In genomic region chr15:31293655-31294054, GRCh38 we compare ENCODE assay signal across 1 cellular context.
A peak's percentile ranks its signal among the peaks of the same experiment; 100 is the strongest.
TF ChIP-seq lines count a peak whose summit lies in the region.

No MANE protein-coding gene starts in this region.

TF ChIP-seq in HepG2, 621 proteins besides CTCF, POLR2A, EP300 and RAD21 (continued from another document and continues in another):
- TF ChIP-seq UBTF (CRISPR knock-in tag; IDR thresholded peaks at IDR 0.05), result no peak
- TF ChIP-seq KLF11 (CRISPR knock-in tag; IDR thresholded peaks at IDR 0.05), result no peak
- TF ChIP-seq CEBPB (IDR thresholded peaks at IDR 0.05; ENCODE audit: borderline replicate concordance, low read depth, low read length), result peak; percentile 99
- TF ChIP-seq SATB2 (CRISPR knock-in tag; IDR thresholded peaks at IDR 0.05), result no peak
- TF ChIP-seq FOSL1 (CRISPR knock-in tag; IDR thresholded peaks at IDR 0.05; ENCODE audit: borderline replicate concordance), result no peak
- no peak for TF ChIP-seq BORCS8-MEF2B (CRISPR knock-in tag; IDR thresholded peaks at IDR 0.05)
- TF ChIP-seq KDM5A (IDR thresholded peaks at IDR 0.05; ENCODE audit: borderline replicate concordance, low read length), result no peak
- TF ChIP-seq JUNB (CRISPR knock-in tag; IDR thresholded peaks at IDR 0.05; ENCODE audit: borderline replicate concordance), result no peak
- TF ChIP-seq TRIM24 (CRISPR knock-in tag; IDR thresholded peaks at IDR 0.05), result no peak
- no peak for TF ChIP-seq ZNF329 (CRISPR knock-in tag; IDR thresholded peaks at IDR 0.05; ENCODE audit: low read depth)
- no peak for TF ChIP-seq JDP2 (CRISPR knock-in tag; IDR thresholded peaks at IDR 0.05; ENCODE audit: borderline replicate concordance)
- no peak for TF ChIP-seq MTA1 (CRISPR knock-in tag; IDR thresholded peaks at IDR 0.05; ENCODE audit: borderline replicate concordance)
- no peak for TF ChIP-seq PLSCR1 (CRISPR knock-in tag; IDR thresholded peaks at IDR 0.05; ENCODE audit: borderline replicate concordance)
- TF ChIP-seq ZNF616 (CRISPR knock-in tag; IDR thresholded peaks at IDR 0.05; ENCODE audit: low read depth), result no peak
- TF ChIP-seq CHD4 (IDR thresholded peaks at IDR 0.05; ENCODE audit: borderline replicate concordance, low read length), result no peak
- no peak for TF ChIP-seq TOE1 (CRISPR knock-in tag; IDR thresholded peaks at IDR 0.05)
- TF ChIP-seq MZF1 (CRISPR knock-in tag; IDR thresholded peaks at IDR 0.05; ENCODE audit: borderline replicate concordance), result no peak
- no peak for TF ChIP-seq MAF1 (CRISPR knock-in tag; IDR thresholded peaks at IDR 0.05; ENCODE audit: borderline replicate concordance)
- no peak for TF ChIP-seq ZNF816 (CRISPR knock-in tag; IDR thresholded peaks at IDR 0.05; ENCODE audit: borderline replicate concordance)
- TF ChIP-seq GLI4 (CRISPR knock-in tag; IDR thresholded peaks at IDR 0.05; ENCODE audit: borderline replicate concordance), result no peak
- no peak for TF ChIP-seq ZNF598 (CRISPR knock-in tag; IDR thresholded peaks at IDR 0.05; ENCODE audit: borderline replicate concordance)
- no peak for TF ChIP-seq ZNF337 (CRISPR knock-in tag; IDR thresholded peaks at IDR 0.05; ENCODE audit: borderline replicate concordance, low read depth)
- no peak for TF ChIP-seq CREB3 (CRISPR knock-in tag; IDR thresholded peaks at IDR 0.05)
- TF ChIP-seq HNRNPK (IDR thresholded peaks at IDR 0.05; ENCODE audit: low read depth, low read length, poor library complexity, severe bottlenecking), result no peak
- TF ChIP-seq ZNF83 (CRISPR knock-in tag; IDR thresholded peaks at IDR 0.05; ENCODE audit: borderline replicate concordance), result no peak
- no peak for TF ChIP-seq PHF20 (CRISPR knock-in tag; IDR thresholded peaks at IDR 0.05)
- no peak for TF ChIP-seq ZBTB10 (CRISPR knock-in tag; IDR thresholded peaks at IDR 0.05; ENCODE audit: borderline replicate concordance)
- no peak for TF ChIP-seq MBNL3 (CRISPR knock-in tag; conservative IDR thresholded peaks at IDR 0.05)
- TF ChIP-seq AHDC1 (CRISPR knock-in tag; IDR thresholded peaks at IDR 0.05; ENCODE audit: borderline replicate concordance), result peak; percentile 43; the same call in 1 of the 2 replicates
- TF ChIP-seq ZNF562 (CRISPR knock-in tag; IDR thresholded peaks at IDR 0.05; ENCODE audit: borderline replicate concordance), result no peak
- TF ChIP-seq GABPA (IDR thresholded peaks at IDR 0.05; ENCODE audit: low read depth, low read length), result no peak
- TF ChIP-seq GABPA (CRISPR knock-in tag; IDR thresholded peaks at IDR 0.05; ENCODE audit: low read depth), result no peak
- TF ChIP-seq ZNF704 (CRISPR knock-in tag; IDR thresholded peaks at IDR 0.05; ENCODE audit: borderline replicate concordance), result no peak
- no peak for TF ChIP-seq ZNF280B (CRISPR knock-in tag; IDR thresholded peaks at IDR 0.05; ENCODE audit: borderline replicate concordance)
- TF ChIP-seq BCL3 (CRISPR knock-in tag; IDR thresholded peaks at IDR 0.05), result no peak
- TF ChIP-seq ZSCAN30 (CRISPR knock-in tag; IDR thresholded peaks at IDR 0.05), result no peak
- no peak for TF ChIP-seq CBX5 (CRISPR knock-in tag; IDR thresholded peaks at IDR 0.05; ENCODE audit: borderline replicate concordance)
- TF ChIP-seq ZNF784 (CRISPR knock-in tag; IDR thresholded peaks at IDR 0.05; ENCODE audit: borderline replicate concordance), result no peak
- peak; percentile 73 for TF ChIP-seq ZNF644 (CRISPR knock-in tag; IDR thresholded peaks at IDR 0.05; ENCODE audit: low read depth)
- TF ChIP-seq ZNF432 (CRISPR knock-in tag; IDR thresholded peaks at IDR 0.05; ENCODE audit: borderline replicate concordance), result no peak
- TF ChIP-seq PLRG1 (conservative IDR thresholded peaks at IDR 0.05), result no peak
- TF ChIP-seq ZSCAN31 (CRISPR knock-in tag; IDR thresholded peaks at IDR 0.05; ENCODE audit: low read depth), result no peak
- no peak for TF ChIP-seq THAP9 (CRISPR knock-in tag; IDR thresholded peaks at IDR 0.05; ENCODE audit: borderline replicate concordance)
